10 cellular contexts compared by ENCODE assay signal in the genomic region with DNA sequence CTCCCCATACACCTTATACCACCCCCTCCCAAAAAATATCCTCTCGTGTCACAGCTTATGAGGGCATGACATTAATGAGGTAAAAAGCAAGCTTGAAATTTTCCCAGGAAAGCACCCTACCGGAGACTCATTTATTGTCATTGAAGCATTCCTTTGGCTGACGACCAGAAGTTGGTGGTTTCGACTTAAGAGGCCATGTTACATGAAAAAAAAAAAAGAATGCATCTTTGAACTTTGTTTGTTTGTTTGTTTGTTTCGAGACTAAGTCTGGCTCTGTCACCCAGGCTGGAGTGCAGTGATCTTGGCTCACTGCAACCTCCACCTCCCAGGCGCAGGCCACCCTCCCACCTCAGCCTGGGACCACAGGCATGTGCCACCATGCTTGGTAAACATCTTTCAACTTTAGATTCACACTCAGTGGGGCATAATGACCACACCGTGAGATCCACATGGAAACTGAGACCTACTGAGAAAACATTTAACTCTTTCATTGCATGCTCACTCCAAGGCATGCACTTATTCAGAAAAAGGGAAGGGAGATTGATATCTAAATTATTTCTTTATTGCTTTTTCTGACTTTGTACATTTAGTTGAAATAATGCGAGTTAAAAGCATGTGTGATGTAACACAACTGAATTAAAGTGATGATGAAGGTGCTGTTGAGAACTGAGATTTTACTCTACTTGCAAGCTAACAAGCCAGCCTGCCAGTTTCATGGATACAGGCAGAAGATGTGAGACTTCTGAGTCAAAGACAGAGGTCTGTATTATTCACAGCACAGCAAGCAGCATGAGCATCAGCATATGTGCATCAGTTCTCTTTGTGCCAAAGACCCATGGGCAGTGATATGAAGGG. TPM values are rescaled to one million over a fixed set of nuclear protein-coding genes. Genes with fewer than 3 reads are reported as not detected.
DNase-seq lines count a peak whose midpoint lies in the region; ATAC-seq and TF ChIP-seq lines count a peak whose summit lies in the region.
"Had no signal": no experiment of that assay in that cellular context is flagged by ENCODE, and none has a peak within 500 bp of the region (broad histone marks: within the 10 kb centered on the region; RNA-seq: fewer than 3 reads in every experiment).

No MANE protein-coding gene starts in this region.

- no peak for TF ChIP-seq CTCF in prostate gland (IDR thresholded peaks at IDR 0.05)

- H3K9me3 ChIP-seq in prostate gland: no peaks in the 10 kb centered on the region
- H3K9me3 ChIP-seq: breast epithelium had no signal

- WGBS in prostate gland: 35% methylated on average over 8 of the region's 8 CpGs

- peak; percentile 30 for ATAC-seq in GM18505 (IDR thresholded peaks at IDR 0.05; ENCODE audit: unreplicated experiment)
- ATAC-seq in GM21360 (IDR thresholded peaks at IDR 0.05; ENCODE audit: unreplicated experiment): peak; percentile 31
- ATAC-seq in HG03342 (IDR thresholded peaks at IDR 0.05; ENCODE audit: unreplicated experiment): peak; percentile 23

- TF ChIP-seq POLR2A in GM18505 (IDR thresholded peaks at IDR 0.05; ENCODE audit: borderline replicate concordance, extremely low read depth, insufficient read depth, insufficient read length): no peak
- no peak for TF ChIP-seq POLR2A in prostate gland (IDR thresholded peaks at IDR 0.05)

- H3K4me1 ChIP-seq in prostate gland (replicated peaks): no peaks in the 10 kb centered on the region
- H3K4me1 ChIP-seq: breast epithelium had no signal

- H3K36me3 ChIP-seq in prostate gland: no peaks in the 10 kb centered on the region
- H3K36me3 ChIP-seq: breast epithelium had no signal

- no peak overlapping the region for H3K4me3 ChIP-seq in prostate gland
- H3K4me3 ChIP-seq: breast epithelium, smooth muscle cell had no signal

- intact Hi-C loops in prostate gland (cut with DNase I): no loop called here

- DNase-seq in fibroblast of gingiva (ENCODE audit: low read depth) (peak; percentile 25), superior temporal gyrus (ENCODE audit: extremely low spot score) (no peak), amygdala (lab: John Stamatoyannopoulos, UW) (no peak), islet precursor cell (no peak), prostate gland (ENCODE audit: low spot score) (no peak)

- no peaks in the 10 kb centered on the region for H3K27me3 ChIP-seq in prostate gland (replicated peaks; ENCODE audit: insufficient read depth)
- H3K27me3 ChIP-seq: breast epithelium had no signal

- no peak overlapping the region for H3K27ac ChIP-seq in prostate gland
- H3K27ac ChIP-seq: breast epithelium had no signal

RNA-seq across cellular contexts. Expression of a gene that starts 5.1 kb away (rescaled TPM):
- 10 to 100 TPM; 42.9 TPM for total RNA-seq in prostate gland
